21 cellular contexts compared by ENCODE assay signal in the genomic region with DNA sequence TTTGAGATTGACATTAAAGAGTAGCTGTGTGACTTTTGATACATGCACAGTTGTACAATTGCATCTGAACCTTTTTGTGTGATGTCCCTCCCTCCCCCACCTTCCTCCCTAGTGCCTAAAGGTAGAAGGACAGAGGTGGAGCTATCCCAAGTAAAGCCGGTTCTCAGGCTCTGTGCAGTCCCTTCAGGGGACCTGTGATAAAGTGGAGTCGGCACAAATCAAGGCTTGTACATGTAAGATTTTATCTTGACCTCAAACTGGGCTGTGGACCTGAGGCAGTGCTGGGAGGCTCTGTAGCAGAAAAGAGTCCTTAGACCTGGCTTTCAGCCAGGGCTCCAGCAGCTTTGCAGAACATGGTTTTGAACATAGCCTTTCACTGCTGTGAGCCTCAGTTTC. TPM values are rescaled to one million over a fixed set of nuclear protein-coding genes. Genes with fewer than 3 reads are reported as not detected.
DNase-seq lines count a peak whose midpoint lies in the region; ATAC-seq and TF ChIP-seq lines count a peak whose summit lies in the region.
"Had no signal": no experiment of that assay in that cellular context is flagged by ENCODE, and none has a peak within 500 bp of the region (broad histone marks: within the 10 kb centered on the region; RNA-seq: fewer than 3 reads in every experiment).

No MANE protein-coding gene starts in this region.

- H3K9me3 ChIP-seq in upper lobe of right lung, result no peaks in the 10 kb centered on the region
- H3K9me3 ChIP-seq: A549, SJCRH30 had no signal

- POLR2A ChIA-PET in T-cell (lab: Charles Lee), result interaction anchor here in 1 of 2 donors (0.6 kb wide), 1 partner anchor 12 kb away, joined by 8 read pairs; no protein-coding TSS in a partner anchor

- H3K9me3 Mint-ChIP-seq in activated naive CD4-positive, alpha-beta T cell treated with anti-CD3 and anti-CD28 coated beads, Interleukin-2, amount 10 ng/mL, durations not matched to agents 7 days and 5 days, result no peaks in the 10 kb centered on the region
- no peaks in the 10 kb centered on the region for H3K9me3 Mint-ChIP-seq in T-cell
- H3K9me3 Mint-ChIP-seq in CD14-positive monocyte, result no peaks in the 10 kb centered on the region

- CTCF ChIA-PET in activated naive CD4-positive, alpha-beta T cell treated with anti-CD3 and anti-CD28 coated beads, Interleukin-2, amount 10 ng/mL, durations not matched to agents 7 days and 5 days (lab: Charles Lee), result interaction anchor here (1.2 to 6.8 kb wide), 10 partner anchors 10 to 159 kb away, joined by 3 to 124 read pairs (median 12); no protein-coding TSS in a partner anchor
- CTCF ChIA-PET in T-cell (lab: Charles Lee), result interaction anchor here (0.6 to 3.2 kb wide), 5 partner anchors 10 to 317 kb away, joined by 3 to 25 read pairs (median 4); no protein-coding TSS in a partner anchor

- no peaks in the 10 kb centered on the region for H3K36me3 ChIP-seq in upper lobe of right lung
- H3K36me3 ChIP-seq: SJCRH30 had no signal

- TF ChIP-seq CTCF in upper lobe of right lung (IDR thresholded peaks at IDR 0.05) (no peak), CD14-positive monocyte (IDR thresholded peaks at IDR 0.05) (no peak)

- no peaks in the 10 kb centered on the region for H3K27me3 ChIP-seq in upper lobe of right lung
- H3K27me3 ChIP-seq: SJCRH30 had no signal

- H3K4me3 ChIP-seq in upper lobe of right lung, result no peak overlapping the region
- H3K4me3 ChIP-seq: A549, K562, SJCRH30 had no signal

- no peaks in the 10 kb centered on the region for H3K27me3 Mint-ChIP-seq in activated naive CD4-positive, alpha-beta T cell treated with anti-CD3 and anti-CD28 coated beads, Interleukin-2, amount 10 ng/mL, durations not matched to agents 7 days and 5 days
- H3K27me3 Mint-ChIP-seq in T-cell, result no peaks in the 10 kb centered on the region
- peaks cover 3 to 5% (median 4%) of the 10 kb centered on the region in 3 donors for H3K27me3 Mint-ChIP-seq in CD14-positive monocyte (ENCODE audit: low read depth in 3 of 3)

- peak in 1 of 4 experiments; percentile 8 for ATAC-seq in T-cell (replicated peaks in 1 of 4)
- ATAC-seq in upper lobe of right lung, result peak; percentile 6
- ATAC-seq in stimulated activated naive CD8-positive, alpha-beta T cell treated with anti-CD3 and anti-CD28 coated beads, Interleukin-15, Interleukin-2, amounts not matched to agents 100 U/mL and 50 U/mL, for 24 hours, result no peak
- ATAC-seq: A549, K562, PC-3 had no signal

- no peak for DNase-seq in activated naive CD4-positive, alpha-beta T cell treated with anti-CD3 and anti-CD28 coated beads, Interleukin-2, amount 10 ng/mL, durations not matched to agents 7 days and 5 days
- DNase-seq in activated naive CD4-positive, alpha-beta T cell treated with anti-CD3 and anti-CD28 coated beads, Interleukin-2, amount 50 U/mL, for 16 hours, result no peak
- DNase-seq in T-cell (no peak), islet precursor cell (peak; percentile 74), upper lobe of right lung (no peak), CD14-positive monocyte (ENCODE audit: low spot score) (no peak), HuH-7 (ENCODE audit: low spot score) (no peak)
- no peak for DNase-seq in stimulated activated naive CD8-positive, alpha-beta T cell treated with anti-CD3 and anti-CD28 coated beads, Interleukin-15, Interleukin-2, amounts not matched to agents 100 U/mL and 50 U/mL, for 24 hours
- DNase-seq: DMS79 treated with DMSO at 0.1 percent for 48 hours, GF-D8, GOT3, MV-4-11, NCI-H1417 treated with DMSO at 0.1 percent for 48 hours, NCI-H1930, NCI-H2171, NCI-H446, PC-3, SJCRH30 had no signal

- peak overlapping the region; percentile 87 for H3K27ac Mint-ChIP-seq in activated naive CD4-positive, alpha-beta T cell treated with anti-CD3 and anti-CD28 coated beads, Interleukin-2, amount 10 ng/mL, durations not matched to agents 7 days and 5 days
- H3K27ac Mint-ChIP-seq in T-cell (peak overlapping the region; percentile 84 to 92), CD14-positive monocyte (no peak overlapping the region)

- H3K4me1 ChIP-seq in upper lobe of right lung, result peaks cover 11% of the 10 kb centered on the region
- H3K4me1 ChIP-seq: A549, SJCRH30 had no signal

- intact Hi-C loops in upper lobe of right lung (cut with DNase I), result no loop called here
- intact Hi-C loops in CD14-positive monocyte (cut with micrococcal nuclease), result no loop called here

- H3K4me1 Mint-ChIP-seq in activated naive CD4-positive, alpha-beta T cell treated with anti-CD3 and anti-CD28 coated beads, Interleukin-2, amount 10 ng/mL, durations not matched to agents 7 days and 5 days, result peaks cover 46% of the 10 kb centered on the region
- H3K4me1 Mint-ChIP-seq in T-cell (peaks cover 55 to 59% (median 56%) of the 10 kb centered on the region in 3 donors), CD14-positive monocyte (no peaks in the 10 kb centered on the region)

- no peak overlapping the region for H3K27ac ChIP-seq in upper lobe of right lung
- H3K27ac ChIP-seq: A549, C4-2B, SJCRH30 had no signal

- H3K36me3 Mint-ChIP-seq in activated naive CD4-positive, alpha-beta T cell treated with anti-CD3 and anti-CD28 coated beads, Interleukin-2, amount 10 ng/mL, durations not matched to agents 7 days and 5 days, result no peaks in the 10 kb centered on the region
- H3K36me3 Mint-ChIP-seq in T-cell (no peaks in the 10 kb centered on the region), CD14-positive monocyte (no peaks in the 10 kb centered on the region)

- H3K4me3 Mint-ChIP-seq in activated naive CD4-positive, alpha-beta T cell treated with anti-CD3 and anti-CD28 coated beads, Interleukin-2, amount 10 ng/mL, durations not matched to agents 7 days and 5 days, result no peak overlapping the region
- H3K4me3 Mint-ChIP-seq in T-cell, result peak overlapping the region in 2 of 3 donors; percentile 37 to 64
- H3K4me3 Mint-ChIP-seq in CD14-positive monocyte, result no peak overlapping the region

RNA-seq across cellular contexts. Expression of a gene that starts 55.5 kb away (rescaled TPM):
- total RNA-seq in T-cell (10 to 100 TPM; 40.7 to 56.7 (median 47.8) TPM), upper lobe of right lung (53.2 TPM)
- 100 to 1,000 TPM; 146 to 148 TPM for polyA plus RNA-seq in CD14-positive monocyte

Comparison
In these comparisons a context has a peak if more than half of its experiments do, and no peak if none do; other contexts are left out.
1. H3K27ac Mint-ChIP-seq: peak in activated naive CD4-positive, alpha-beta T cell treated with anti-CD3 and anti-CD28 coated beads, Interleukin-2, amount 10 ng/mL, durations not matched to agents 7 days and 5 days (single experiment) and T-cell (2 of 2); none in CD14-positive monocyte (0 of 7).
2. H3K4me3 Mint-ChIP-seq: peak in T-cell (2 of 3); none in activated naive CD4-positive, alpha-beta T cell treated with anti-CD3 and anti-CD28 coated beads, Interleukin-2, amount 10 ng/mL, durations not matched to agents 7 days and 5 days (single experiment) and CD14-positive monocyte (0 of 2).